ENCODE assay signal across 8 cellular contexts in the genomic region with DNA sequence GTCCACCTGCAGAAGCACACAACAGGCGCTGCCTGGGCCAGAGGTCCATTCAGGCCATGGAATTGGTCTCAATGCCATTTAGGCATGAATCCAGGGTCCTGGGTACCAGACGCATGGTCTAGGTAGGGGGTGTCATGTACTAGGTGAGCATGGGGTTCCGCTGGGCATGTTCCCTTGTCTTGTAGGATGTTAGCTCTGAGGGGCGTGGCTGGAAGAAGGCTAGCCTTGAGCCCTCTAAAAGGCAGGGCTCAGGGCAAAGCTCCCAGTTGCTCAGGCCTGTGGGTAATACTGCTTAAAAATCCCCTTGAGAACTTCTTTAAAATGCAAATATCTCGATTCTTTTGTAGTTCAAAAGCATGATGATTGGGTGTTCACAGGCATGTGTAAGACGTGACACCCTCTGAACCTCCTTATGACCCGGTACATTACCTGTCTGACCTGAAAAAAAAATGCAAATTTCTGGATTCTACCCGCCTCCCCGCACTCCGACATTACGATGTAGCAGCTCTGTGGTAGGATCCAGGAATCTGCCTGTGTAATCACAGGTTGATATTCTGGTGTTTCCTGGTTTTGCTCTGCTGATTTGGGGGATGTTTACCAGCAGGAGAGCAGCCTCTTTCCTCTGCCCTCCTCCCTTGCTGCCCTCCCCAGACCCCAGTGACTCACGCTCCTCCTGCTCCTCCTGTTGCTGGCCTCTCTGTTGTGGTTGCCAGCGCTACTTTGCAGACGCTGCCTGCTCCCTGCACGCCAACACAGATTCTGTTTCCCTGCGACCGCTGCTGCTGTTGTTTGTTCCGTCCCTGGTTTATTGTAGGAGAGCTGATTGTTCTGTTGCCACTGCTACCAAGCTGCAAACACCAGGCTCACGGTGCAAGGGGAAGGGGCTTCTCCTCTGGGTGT. TPM values are rescaled to one million over a fixed set of nuclear protein-coding genes. Genes with fewer than 3 reads are reported as not detected.
DNase-seq lines count a peak whose midpoint lies in the region; ATAC-seq and TF ChIP-seq lines count a peak whose summit lies in the region.

No MANE protein-coding gene starts in this region.

- H3K4me3 ChIP-seq in HCT116 (replicated peaks in 1 of 2; ENCODE audit: low read depth in 1 of 2, low read length in 2 of 2) (peak overlapping the region; percentile 25 to 49), muscle layer of duodenum (ENCODE audit: low read depth in 1 of 2, low read length in 2 of 2) (peak overlapping the region; percentile 40 to 46)

- no peaks in the 10 kb centered on the region for H3K9me2 ChIP-seq in HCT116 (ENCODE audit: insufficient read depth)

- CTCF ChIA-PET in HCT116 (lab: Charles Lee): no interaction called here

- no peaks in the 10 kb centered on the region for H4K20me1 ChIP-seq in HCT116 (ENCODE audit: insufficient read depth)

- intact Hi-C loops in HCT116 (cut with micrococcal nuclease): no loop called here

- TF ChIP-seq RAD21 in HCT116 (IDR thresholded peaks at IDR 0.05; ENCODE audit: low read depth): no peak; the same call in 1 of the 2 replicates

- peak overlapping the region; percentile 47 for H3K9ac ChIP-seq in HCT116 (ENCODE audit: low read length)

- no peaks in the 10 kb centered on the region for H3K79me2 ChIP-seq in HCT116 (ENCODE audit: insufficient read depth, low read length)

- peak overlapping the region; percentile 74 for H3K4me2 ChIP-seq in HCT116 (ENCODE audit: low read length)

- H3K27me3 ChIP-seq in HCT116 (ENCODE audit: insufficient read depth, low read length): no peaks in the 10 kb centered on the region
- no peaks in the 10 kb centered on the region for H3K27me3 ChIP-seq in muscle layer of duodenum (ENCODE audit: low read depth, low read length)

- H3K36me3 ChIP-seq in HCT116 (ENCODE audit: control insufficient read depth in 1 of 2, insufficient read depth in 2 of 2, low read length in 2 of 2): no peaks in the 10 kb centered on the region
- H3K36me3 ChIP-seq in muscle layer of duodenum (ENCODE audit: control insufficient read depth in 1 of 2, insufficient read depth in 2 of 2, low read length in 2 of 2): no peaks in the 10 kb centered on the region

- ATAC-seq in HCT116: peak; percentile 87

- peak overlapping the region; percentile 98 for H2AFZ ChIP-seq in HCT116 (ENCODE audit: low read depth, low read length, poor library complexity, severe bottlenecking)

- DNase-seq in GM13977 (ENCODE audit: low spot score): peak; percentile 43
- peak; percentile 51 for DNase-seq in HCT116 (ENCODE audit: low read depth, low spot score)
- peak; percentile 8 for DNase-seq in NCI-H128 (lab: John Stamatoyannopoulos, UW; ENCODE audit: unreplicated experiment)
- peak; percentile 73 for DNase-seq in activated CD8-positive, alpha-beta memory T cell treated with anti-CD3 and anti-CD28 coated beads, Interleukin-2, amount 50 U/mL, for 4 hours
- DNase-seq in epithelial cell of prostate (ENCODE audit: low read depth, low spot score): peak; percentile 75
- peak; percentile 81 for DNase-seq in stimulated activated CD8-positive, alpha-beta memory T cell treated with anti-CD3 and anti-CD28 coated beads, Interleukin-4, amount 100 ng/mL, for 48 hours
- no peak for DNase-seq in NCI-H1694 (lab: John Stamatoyannopoulos, UW)

- no peaks in the 10 kb centered on the region for H3K9me3 ChIP-seq in HCT116 (ENCODE audit: control insufficient read depth in 1 of 2, insufficient read depth in 1 of 2, low read depth in 1 of 2, low read length in 2 of 2)
- H3K9me3 ChIP-seq in muscle layer of duodenum (ENCODE audit: control insufficient read depth in 1 of 2, low read length in 2 of 2): peaks cover 0 to 4% of the 10 kb centered on the region in 2 donors

- in situ Hi-C loops in GM13977 (cut with MboI; ENCODE audit: low pct_unique_long_range_greater_than_20kb, low sequenced_read_pairs, unreplicated experiment): no loop called here

- RAD21 ChIA-PET in HCT116 (lab: Charles Lee; ENCODE audit: low non-redundant PET in 1 of 2, low total read pairs in 2 of 2, uncharacterized antibody in 2 of 2, unreplicated experiment in 2 of 2): no interaction called here

- POLR2A ChIA-PET in HCT116 (lab: Charles Lee): interaction anchor here (1.6 kb wide), 1 partner anchor 162 kb away, joined by 6 read pairs; a partner anchor contains a TSS

- H3K27ac ChIP-seq in HCT116 (ENCODE audit: low read depth, low read length) (peak overlapping the region; percentile 49), epithelial cell of prostate (peak overlapping the region; percentile 80), muscle layer of duodenum (ENCODE audit: low read length) (peak overlapping the region; percentile 41)

- BruUV-seq in HCT116 (replicated peaks; lab: Mats Ljungman, UMichigan): no TSS peak

- TF ChIP-seq CTCF in GM13977 (IDR thresholded peaks at IDR 0.05; ENCODE audit: extremely low read depth, insufficient read depth, missing control alignments) (no peak), HCT116 (IDR thresholded peaks at IDR 0.05 in 2 of 3, conservative IDR thresholded peaks at IDR 0.05 in 1 of 3; ENCODE audit: borderline replicate concordance in 1 of 3, insufficient read depth in 1 of 3, low read depth in 2 of 3, low read length in 2 of 3) (no peak)

- TF ChIP-seq POLR2A in HCT116 (IDR thresholded peaks at IDR 0.05; ENCODE audit: borderline replicate concordance, extremely low read depth, insufficient read depth, insufficient read length): no peak

- H3K4me1 ChIP-seq in HCT116 (ENCODE audit: control insufficient read depth in 1 of 2, insufficient read depth in 2 of 2, low read length in 2 of 2) (peaks cover 27 to 39% of the 10 kb centered on the region in 2 experiments), muscle layer of duodenum (ENCODE audit: control insufficient read depth in 1 of 2, insufficient read depth in 2 of 2, low read length in 2 of 2) (peaks cover 0 to 14% of the 10 kb centered on the region in 2 donors)

TF ChIP-seq in HCT116, 20 proteins besides CTCF, POLR2A, EP300 and RAD21:
- TF ChIP-seq YY1 (IDR thresholded peaks at IDR 0.05; ENCODE audit: extremely low read depth, insufficient replicate concordance, low read depth, low read length) (peak; percentile 49), ZFX (IDR thresholded peaks at IDR 0.05) (no peak), SIN3A (IDR thresholded peaks at IDR 0.05; ENCODE audit: low read depth) (peak; percentile 58; the same call in 1 of the 2 replicates), EZH2 (IDR thresholded peaks at IDR 0.05) (no peak), CBX3 (IDR thresholded peaks at IDR 0.05; ENCODE audit: low read depth) (peak; percentile 87), SP1 (IDR thresholded peaks at IDR 0.05; ENCODE audit: low read depth) (peak; percentile 67), POLR2AphosphoS5 (IDR thresholded peaks at IDR 0.05; ENCODE audit: low read depth, low read length) (peak; percentile 70), TCF7L2 (IDR thresholded peaks at IDR 0.05; ENCODE audit: borderline replicate concordance, extremely low read depth, insufficient read depth, insufficient read length) (peak; percentile 88), JUND (IDR thresholded peaks at IDR 0.05) (peak; percentile 65; the same call in 1 of the 2 replicates)
- TF ChIP-seq, protein P1, sequence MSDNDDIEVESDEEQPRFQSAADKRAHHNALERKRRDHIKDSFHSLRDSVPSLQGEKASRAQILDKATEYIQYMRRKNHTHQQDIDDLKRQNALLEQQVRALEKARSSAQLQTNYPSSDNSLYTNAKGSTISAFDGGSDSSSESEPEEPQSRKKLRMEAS (IDR thresholded peaks at IDR 0.05): peak; percentile 49
- TF ChIP-seq, protein P2, sequence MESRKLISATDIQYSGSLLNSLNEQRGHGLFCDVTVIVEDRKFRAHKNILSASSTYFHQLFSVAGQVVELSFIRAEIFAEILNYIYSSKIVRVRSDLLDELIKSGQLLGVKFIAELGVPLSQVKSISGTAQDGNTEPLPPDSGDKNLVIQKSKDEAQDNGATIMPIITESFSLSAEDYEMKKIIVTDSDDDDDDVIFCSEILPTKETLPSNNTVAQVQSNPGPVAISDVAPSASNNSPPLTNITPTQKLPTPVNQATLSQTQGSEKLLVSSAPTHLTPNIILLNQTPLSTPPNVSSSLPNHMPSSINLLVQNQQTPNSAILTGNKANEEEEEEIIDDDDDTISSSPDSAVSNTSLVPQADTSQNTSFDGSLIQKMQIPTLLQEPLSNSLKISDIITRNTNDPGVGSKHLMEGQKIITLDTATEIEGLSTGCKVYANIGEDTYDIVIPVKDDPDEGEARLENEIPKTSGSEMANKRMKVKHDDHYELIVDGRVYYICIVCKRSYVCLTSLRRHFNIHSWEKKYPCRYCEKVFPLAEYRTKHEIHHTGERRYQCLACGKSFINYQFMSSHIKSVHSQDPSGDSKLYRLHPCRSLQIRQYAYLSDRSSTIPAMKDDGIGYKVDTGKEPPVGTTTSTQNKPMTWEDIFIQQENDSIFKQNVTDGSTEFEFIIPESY (IDR thresholded peaks at IDR 0.05; ENCODE audit: extremely low read depth, insufficient replicate concordance, low read length): no peak
TF ChIP-seq in HCT116: peak in this region for 8.

RNA-seq across cellular contexts. Expression of a gene that starts 5.7 kb away (rescaled TPM):
- total RNA-seq in HCT116 (2021; ENCODE audit: unreplicated experiment): 0.57 TPM
- polyA plus RNA-seq in HCT116 (2012): 0.64 and 0.77 TPM in 2 replicates
